ENCODE assay signal across 8 cellular contexts in genomic region chr19:34677386-34678084, GRCh38. TPM values are rescaled to one million over a fixed set of nuclear protein-coding genes. Genes with fewer than 3 reads are reported as not detected.
DNase-seq lines count a peak whose midpoint lies in the region; ATAC-seq and TF ChIP-seq lines count a peak whose summit lies in the region.

ZNF302 (plus strand) TSS chr19:34677678; CDS start chr19:34678805, 1,127 bp downstream.

- H3K27ac ChIP-seq in adrenal gland: peak within 1 kb of the TSS; percentile 88 to 100 (median 98)
- H3K27ac ChIP-seq in heart left ventricle: peak within 1 kb of the TSS; percentile 93 to 100 (median 98)
- peak within 1 kb of the TSS; percentile 100 for H3K27ac ChIP-seq in upper lobe of right lung

- peak; percentile 81 to 89 for TF ChIP-seq POLR2A in adrenal gland (IDR thresholded peaks at IDR 0.05)
- peak in 1 of 2 donors; percentile 75 for TF ChIP-seq POLR2A in heart left ventricle (IDR thresholded peaks at IDR 0.05)

- peak; percentile 79 for DNase-seq in NCI-H1417 treated with DMSO at 0.1 percent for 48 hours (lab: John Stamatoyannopoulos, UW)
- peak; percentile 79 to 98 (median 89) for DNase-seq in T-helper 1 cell
- peak; percentile 95 to 98 (median 98) for DNase-seq in adrenal gland
- peak; percentile 98 for DNase-seq in heart left ventricle
- DNase-seq in posterior vena cava (ENCODE audit: low spot score): peak; percentile 99
- DNase-seq in upper lobe of right lung: peak; percentile 99

- H3K36me3 ChIP-seq in adrenal gland (replicated peaks in 1 of 2) (peaks cover 0 to 21% of the 10 kb centered on the region in 2 donors), heart left ventricle (peaks cover 0 to 42% (median 35%) of the 10 kb centered on the region in 9 donors), upper lobe of right lung (peaks cover 32% of the 10 kb centered on the region)

- H3K9me3 ChIP-seq in adrenal gland (replicated peaks in 1 of 3) (peaks cover 0 to 16% (median 0%) of the 10 kb centered on the region in 3 donors), heart left ventricle (peaks cover 0 to 31% (median 11%) of the 10 kb centered on the region in 12 donors), upper lobe of right lung (peaks cover 15% of the 10 kb centered on the region)

- H3K4me1 ChIP-seq in adrenal gland (replicated peaks in 1 of 2) (peaks cover 4 to 30% of the 10 kb centered on the region in 2 donors), heart left ventricle (peaks cover 0 to 35% (median 16%) of the 10 kb centered on the region in 12 donors), upper lobe of right lung (peaks cover 14% of the 10 kb centered on the region)

- peak; percentile 92 for ATAC-seq in HG02759 (IDR thresholded peaks at IDR 0.05; ENCODE audit: unreplicated experiment)
- ATAC-seq in heart left ventricle: peak; percentile 99
- ATAC-seq in upper lobe of right lung: peak; percentile 98

- H3K27me3 ChIP-seq in adrenal gland (no peaks in the 10 kb centered on the region), heart left ventricle (no peaks in the 10 kb centered on the region), upper lobe of right lung (no peaks in the 10 kb centered on the region)

- intact Hi-C loops in adrenal gland (cut with DNase I): no loop called here
- intact Hi-C loops in heart left ventricle (cut with DNase I): loop anchor here in 7 of 10 donors (2.0 to 5.0 kb wide), 2 partner anchors 55 to 57 kb away; partner anchors contain the start of gene ZNF181 (in 7 of the 7)
- intact Hi-C loops in posterior vena cava (cut with DNase I): no loop called here
- intact Hi-C loops in upper lobe of right lung (cut with DNase I): no loop called here

- no peak for TF ChIP-seq CTCF in GM12875 (IDR thresholded peaks at IDR 0.05; ENCODE audit: borderline replicate concordance, insufficient read depth, low read depth, low read length)
- no peak for TF ChIP-seq CTCF in adrenal gland (IDR thresholded peaks at IDR 0.05)
- TF ChIP-seq CTCF in heart left ventricle (IDR thresholded peaks at IDR 0.05): no peak
- TF ChIP-seq CTCF in upper lobe of right lung (IDR thresholded peaks at IDR 0.05): no peak

- 0 to 1% (median 0%) methylated on average over 28 to 74 of the region's 74 CpGs for WGBS in adrenal gland, 4 donors
- WGBS in heart left ventricle, 4 donors: 0 to 1% (median 0%) methylated on average over 65 to 74 of the region's 74 CpGs

- peak within 1 kb of the TSS; percentile 89 for H3K4me3 ChIP-seq in GM12875 (ENCODE audit: low read depth, low read length)
- peak within 1 kb of the TSS in 3 of 4 donors; percentile 19 to 98 (median 82) for H3K4me3 ChIP-seq in adrenal gland
- H3K4me3 ChIP-seq in heart left ventricle: peak within 1 kb of the TSS; percentile 62 to 95 (median 79)
- H3K4me3 ChIP-seq in upper lobe of right lung: peak within 1 kb of the TSS; percentile 85

RNA-seq across cellular contexts. Expression of gene ZNF302, which starts in this region (rescaled TPM):
- total RNA-seq in adrenal gland (10 to 100 TPM; 12.7 to 43.1 (median 32.5) TPM), heart left ventricle (10 to 100 TPM; 24.3 to 37.2 (median 33.0) TPM), posterior vena cava (10 to 100 TPM; 22.9 to 26.0 TPM), upper lobe of right lung (28.2 TPM)
- polyA plus RNA-seq in adrenal gland (10 to 100 TPM; 26.6 to 43.4 (median 42.8) TPM), heart left ventricle (10 to 100 TPM; 25.5 to 32.2 TPM)

Comparison
In these comparisons a context has a peak if more than half of its experiments do, and no peak if none do; other contexts are left out.
1. Peak in every context shown above with its lines: DNase-seq, ATAC-seq, H3K4me3 ChIP-seq and H3K27ac ChIP-seq.
2. intact Hi-C loops: an anchor here in heart left ventricle (2.0 to 5.0 kb wide); none called in adrenal gland, posterior vena cava and upper lobe of right lung.